Comparison of ENCODE assay signal across 22 cellular contexts in genomic region chr1:102919659-102920058, GRCh38.
DNase-seq lines count a peak whose midpoint lies in the region; ATAC-seq, FAIRE-seq and TF ChIP-seq lines count a peak whose summit lies in the region.
"Had no signal": no experiment of that assay in that cellular context is flagged by ENCODE, and none has a peak within 500 bp of the region (broad histone marks: within the 10 kb centered on the region; RNA-seq: fewer than 3 reads in every experiment).

No MANE protein-coding gene starts in this region.

- H3K36me3 Mint-ChIP-seq in MCF 10A (ENCODE audit: insufficient read depth, unreplicated experiment) = no peaks in the 10 kb centered on the region
- H3K36me3 Mint-ChIP-seq in activated CD4-positive, alpha-beta T cell treated with anti-CD3 and anti-CD28 coated beads for 36 hours (ENCODE audit: low read depth) = no peaks in the 10 kb centered on the region
- H3K36me3 Mint-ChIP-seq: CD4-positive, alpha-beta memory T cell; mesothelial cell of epicardium had no signal

- H3K36me3 ChIP-seq in breast epithelium = no peaks in the 10 kb centered on the region
- H3K36me3 ChIP-seq: upper lobe of left lung had no signal

- no peak overlapping the region for H3K4me3 Mint-ChIP-seq in MCF 10A (ENCODE audit: unreplicated experiment)
- H3K4me3 Mint-ChIP-seq in activated CD4-positive, alpha-beta T cell treated with anti-CD3 and anti-CD28 coated beads for 36 hours = no peak overlapping the region
- H3K4me3 Mint-ChIP-seq: CD4-positive, alpha-beta memory T cell; mesothelial cell of epicardium had no signal

- BruUV-seq in MCF 10A (replicated peaks; lab: Mats Ljungman, UMichigan) = no TSS peak

- CTCF ChIA-PET in MCF 10A (lab: Yijun Ruan, JAX) = no interaction called here
- CTCF ChIA-PET in activated CD4-positive, alpha-beta T cell treated with anti-CD3 and anti-CD28 coated beads for 36 hours (lab: Charles Lee) = no interaction called here

- H3K27me3 Mint-ChIP-seq in MCF 10A (ENCODE audit: insufficient read depth, unreplicated experiment) = no peaks in the 10 kb centered on the region
- H3K27me3 Mint-ChIP-seq in activated CD4-positive, alpha-beta T cell treated with anti-CD3 and anti-CD28 coated beads for 36 hours = no peaks in the 10 kb centered on the region
- H3K27me3 Mint-ChIP-seq: CD4-positive, alpha-beta memory T cell had no signal

- no peaks in the 10 kb centered on the region for H3K4me1 Mint-ChIP-seq in MCF 10A (ENCODE audit: insufficient read depth, unreplicated experiment)
- H3K4me1 Mint-ChIP-seq in activated CD4-positive, alpha-beta T cell treated with anti-CD3 and anti-CD28 coated beads for 36 hours = no peaks in the 10 kb centered on the region
- H3K4me1 Mint-ChIP-seq: CD4-positive, alpha-beta memory T cell; mesothelial cell of epicardium had no signal

- H3K4me3 ChIP-seq in breast epithelium (no peak overlapping the region), fibroblast of pulmonary artery (replicated peaks; ENCODE audit: low read depth, low read length) (no peak overlapping the region)
- H3K4me3 ChIP-seq: dorsolateral prefrontal cortex, upper lobe of left lung had no signal

- no peak overlapping the region for H3K27ac Mint-ChIP-seq in MCF 10A (ENCODE audit: low read depth, unreplicated experiment)
- H3K27ac Mint-ChIP-seq in activated CD4-positive, alpha-beta T cell treated with anti-CD3 and anti-CD28 coated beads for 36 hours = no peak overlapping the region
- H3K27ac Mint-ChIP-seq: CD4-positive, alpha-beta memory T cell; mesothelial cell of epicardium had no signal

- intact Hi-C loops in MCF 10A (cut with micrococcal nuclease) = no loop called here
- intact Hi-C loops in breast epithelium (cut with DNase I; ENCODE audit: low total_unique reads) = no loop called here
- intact Hi-C loops in activated CD4-positive, alpha-beta T cell treated with anti-CD3 and anti-CD28 coated beads for 36 hours (cut with DNase I, micrococcal nuclease) = no loop called here

- H3K27ac ChIP-seq in breast epithelium = no peak overlapping the region
- H3K27ac ChIP-seq: dorsolateral prefrontal cortex, upper lobe of left lung had no signal

- no peak for TF ChIP-seq POLR2A in breast epithelium (IDR thresholded peaks at IDR 0.05)

- FAIRE-seq in frontal cortex (lab: Jason Lieb, UNC) = no peak

- H3K9me3 ChIP-seq in breast epithelium = no peaks in the 10 kb centered on the region
- H3K9me3 ChIP-seq: upper lobe of left lung had no signal

- H3K27me3 ChIP-seq in breast epithelium = no peaks in the 10 kb centered on the region
- H3K27me3 ChIP-seq: dorsolateral prefrontal cortex, upper lobe of left lung had no signal

- no peaks in the 10 kb centered on the region for H3K9me3 Mint-ChIP-seq in MCF 10A (ENCODE audit: unreplicated experiment)
- H3K9me3 Mint-ChIP-seq in activated CD4-positive, alpha-beta T cell treated with anti-CD3 and anti-CD28 coated beads for 36 hours (ENCODE audit: low read depth) = no peaks in the 10 kb centered on the region
- H3K9me3 Mint-ChIP-seq: CD4-positive, alpha-beta memory T cell; mesothelial cell of epicardium had no signal

- no peak for ATAC-seq in activated CD4-positive, CD25-positive, alpha-beta regulatory T cell treated with anti-CD3 and anti-CD28 coated beads, Interleukin-2, amount 50 U/mL, for 24 hours
- ATAC-seq in GM21367 (IDR thresholded peaks at IDR 0.05; ENCODE audit: unreplicated experiment) = no peak
- ATAC-seq in activated CD4-positive, alpha-beta T cell treated with anti-CD3 and anti-CD28 coated beads for 36 hours = no peak
- ATAC-seq: left colon; stimulated activated naive CD8-positive, alpha-beta T cell treated with anti-CD3 and anti-CD28 coated beads, Interleukin-15, Interleukin-2, amounts not matched to agents 100 U/mL and 50 U/mL, for 24 hours had no signal

- TF ChIP-seq CTCF in MCF 10A (IDR thresholded peaks at IDR 0.05; ENCODE audit: unreplicated experiment) = no peak
- TF ChIP-seq CTCF in breast epithelium (IDR thresholded peaks at IDR 0.05) = no peak
- TF ChIP-seq CTCF in fibroblast of pulmonary artery (IDR thresholded peaks at IDR 0.05; ENCODE audit: low read length, missing control alignments) = no peak

- no peaks in the 10 kb centered on the region for H3K4me1 ChIP-seq in breast epithelium
- H3K4me1 ChIP-seq: upper lobe of left lung had no signal

- POLR2A ChIA-PET in MCF 10A (lab: Yijun Ruan, JAX) = interaction anchor here (0.7 kb wide), 1 partner anchor 114 kb away, joined by 3 read pairs; no protein-coding TSS in a partner anchor
- POLR2A ChIA-PET in activated CD4-positive, alpha-beta T cell treated with anti-CD3 and anti-CD28 coated beads for 36 hours (lab: Charles Lee) = no interaction called here

- DNase-seq in MCF 10A (ENCODE audit: unreplicated experiment) = peak; percentile 5
- no peak for DNase-seq in breast epithelium (ENCODE audit: low spot score in 2 of 2)
- peak; percentile 30 for DNase-seq in amniotic stem cell (lab: John Stamatoyannopoulos, UW)
- DNase-seq in fibroblast of pulmonary artery (ENCODE audit: low read depth) = peak; percentile 48
- no peak for DNase-seq in activated CD4-positive, alpha-beta T cell treated with anti-CD3 and anti-CD28 coated beads for 36 hours
- DNase-seq in frontal cortex (ENCODE audit: low spot score in 2 of 2) = no peak
- DNase-seq: 8988T; activated CD8-positive, alpha-beta memory T cell treated with anti-CD3 and anti-CD28 coated beads for 24 hours; anterior cingulate cortex; CD4-positive, alpha-beta memory T cell; DMS79; dorsolateral prefrontal cortex; erythroblast; left colon; NCI-H1694; NCI-H345; NK-92 treated with Interleukin-12 subunit alpha and Interleukin-12 subunit beta, amount 100 ng/mL, for 24 hours; stimulated activated naive CD8-positive, alpha-beta T cell treated with anti-CD3 and anti-CD28 coated beads, Interleukin-15, Interleukin-2, amounts not matched to agents 100 U/mL and 50 U/mL, for 24 hours; upper lobe of left lung had no signal

Comparison
In these comparisons a context has a peak if more than half of its experiments do, and no peak if none do; other contexts are left out.
1. DNase-seq: peak in MCF 10A (single experiment), amniotic stem cell (single experiment) and fibroblast of pulmonary artery (single experiment); none in breast epithelium (0 of 2), activated CD4-positive, alpha-beta T cell treated with anti-CD3 and anti-CD28 coated beads for 36 hours (single experiment) and frontal cortex (0 of 2).